33 cellular contexts compared by ENCODE assay signal in genomic region chr6:19643713-19644112, GRCh38.
"Had no signal": no experiment of that assay in that cellular context is flagged by ENCODE, and none has a peak within 500 bp of the region (broad histone marks: within the 10 kb centered on the region; RNA-seq: fewer than 3 reads in every experiment).

No MANE protein-coding gene starts in this region.

- H3K36me3 ChIP-seq: MG63, SJSA1 had no signal

- H3K9me3 ChIP-seq: MG63, SJSA1, SK-N-SH had no signal

- H3K9ac ChIP-seq: SK-N-SH had no signal

- FAIRE-seq: RCC 7860 had no signal

- ATAC-seq: Panc1, Right ventricle myocardium inferior had no signal

- H2AFZ ChIP-seq: PC-9 had no signal

- H3K4me1 ChIP-seq: SJSA1 had no signal

- DNase-seq: Kasumi-1, MG63, NCI-H1048, NCI-H1092 treated with DMSO at 0.1 percent for 48 hours, NCI-H1105 treated with DMSO at 0.1 percent for 48 hours, NCI-H1417, NCI-H1436, NCI-H146, NCI-H1694, NCI-H187, NCI-H1930, NCI-H2029 treated with DMSO at 0.1 percent for 48 hours, NCI-H2081 treated with DMSO at 0.1 percent for 48 hours, NCI-H2107, NCI-H2171, NCI-H226, NCI-H446 treated with DMSO at 0.1 percent for 48 hours, NCI-H510A, NCI-H524, NCI-H526, NCI-H69, NCI-H748 treated with DMSO at 0.1 percent for 48 hours, NCI-H82, PC-9, SHP77, SIG-M5, SK-N-SH, SW 1271 had no signal

- H3K4me3 ChIP-seq: MG63, PC-9, SJSA1 had no signal

- H3K27me3 ChIP-seq: MG63, SJSA1 had no signal

- H3K27ac ChIP-seq: PC-9, RWPE1, SJSA1 had no signal

- H3K4me2 ChIP-seq: PC-9, SK-N-SH had no signal
